10 cellular contexts compared by ENCODE assay signal in the genomic region with DNA sequence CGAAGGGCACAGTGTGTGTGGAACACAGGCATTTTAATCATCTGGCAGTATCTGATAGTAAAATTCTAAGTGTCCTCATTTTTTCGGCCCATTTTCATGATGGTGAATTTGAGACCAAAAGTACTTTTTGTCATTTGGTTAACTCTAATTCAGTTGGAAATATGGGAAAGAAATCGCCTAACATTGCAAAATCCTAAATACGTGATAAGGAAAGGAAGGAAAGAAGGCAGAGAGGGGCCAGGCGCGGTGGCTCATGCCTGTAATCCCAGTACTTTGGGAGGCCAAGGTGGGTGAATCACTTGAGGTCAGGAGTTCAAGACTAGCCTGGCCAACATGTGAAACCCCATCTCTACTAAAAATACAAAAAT. TPM values are rescaled to one million over a fixed set of nuclear protein-coding genes. Genes with fewer than 3 reads are reported as not detected.
A peak's percentile ranks its signal among the peaks of the same experiment; 100 is the strongest.
DNase-seq lines count a peak whose midpoint lies in the region; ATAC-seq and TF ChIP-seq lines count a peak whose summit lies in the region.
"Not testable (repeated sequence)": the region's sequence is repeated elsewhere in the genome, so short reads cannot be mapped to it uniquely, and the experiment has no call there.
"Had no signal": no experiment of that assay in that cellular context is flagged by ENCODE, and none has a peak within 500 bp of the region (broad histone marks: within the 10 kb centered on the region; RNA-seq: fewer than 3 reads in every experiment).

No MANE protein-coding gene starts in this region.

- peak overlapping the region in 1 of 2 donors; percentile 14 for H3K9ac ChIP-seq in mucosa of rectum (ENCODE audit: low read depth in 1 of 2, low read length in 2 of 2)

- H3K9me3 ChIP-seq in CD4-positive, alpha-beta memory T cell (ENCODE audit: control insufficient read depth in 1 of 2, low read length in 2 of 2); heart right ventricle; mucosa of rectum (ENCODE audit: control insufficient read depth in 2 of 2, low read length in 2 of 2); sigmoid colon; thoracic aorta: not testable (repeated sequence)

- not testable (repeated sequence) for H3K27ac ChIP-seq in CD4-positive, alpha-beta memory T cell (ENCODE audit: low read depth, low read length)
- H3K27ac ChIP-seq in coronary artery: peak overlapping the region; percentile 69 to 76
- peak overlapping the region; percentile 31 to 84 (median 68) for H3K27ac ChIP-seq in heart right ventricle
- H3K27ac ChIP-seq in mucosa of rectum (ENCODE audit: low read depth in 2 of 2, low read length in 2 of 2): peak overlapping the region; percentile 26 to 52
- peak overlapping the region; percentile 59 to 77 (median 68) for H3K27ac ChIP-seq in sigmoid colon
- peak overlapping the region; percentile 74 to 80 for H3K27ac ChIP-seq in thoracic aorta

- not testable (repeated sequence) for TF ChIP-seq POLR2A in sigmoid colon (IDR thresholded peaks at IDR 0.05)

- not testable (repeated sequence) for H3K27me3 ChIP-seq in CD4-positive, alpha-beta memory T cell (ENCODE audit: insufficient read depth, low read length); heart right ventricle; mucosa of rectum (ENCODE audit: control insufficient read depth in 2 of 2, insufficient read depth in 2 of 2, low read length in 2 of 2); sigmoid colon; thoracic aorta (replicated peaks; ENCODE audit: insufficient read depth)

- not testable (repeated sequence) for H3K36me3 ChIP-seq in CD4-positive, alpha-beta memory T cell (ENCODE audit: insufficient read depth, low read length)
- H3K36me3 ChIP-seq in heart right ventricle (peaks cover 0 to 41% (median 19%) of the 10 kb centered on the region in 9 donors), mucosa of rectum (ENCODE audit: control insufficient read depth in 2 of 2, insufficient read depth in 2 of 2, low read length in 2 of 2) (peaks cover 26 to 37% of the 10 kb centered on the region in 2 donors), sigmoid colon (peaks cover 4 to 34% (median 13%) of the 10 kb centered on the region in 4 donors), thoracic aorta (peaks cover 13% of the 10 kb centered on the region)

- not testable (repeated sequence) for H3K36me3 Mint-ChIP-seq in CD4-positive, alpha-beta memory T cell; T-helper 2 cell treated with Interferon-gamma antibody and Interleukin-4, amounts not matched to agents 5 μg/mL and 100 μg/mL, for 36 hours (ENCODE audit: low read depth); activated naive CD8-positive, alpha-beta T cell treated with anti-CD3 and anti-CD28 coated beads for 36 hours

- peaks cover 26 to 31% of the 10 kb centered on the region in 2 donors for H3K27me3 Mint-ChIP-seq in CD4-positive, alpha-beta memory T cell
- H3K27me3 Mint-ChIP-seq in T-helper 2 cell treated with Interferon-gamma antibody and Interleukin-4, amounts not matched to agents 5 μg/mL and 100 μg/mL, for 36 hours (ENCODE audit: low read depth): peaks cover 33% of the 10 kb centered on the region
- H3K27me3 Mint-ChIP-seq in activated naive CD8-positive, alpha-beta T cell treated with anti-CD3 and anti-CD28 coated beads for 36 hours: peaks cover 59% of the 10 kb centered on the region

- CTCF ChIA-PET in CD4-positive, alpha-beta memory T cell (lab: Charles Lee; ENCODE audit: partially characterized antibody): not testable (repeated sequence)

- H3K4me3 ChIP-seq in CD4-positive, alpha-beta memory T cell (ENCODE audit: low read length in 2 of 2): not testable (repeated sequence)
- peak overlapping the region; percentile 56 for H3K4me3 ChIP-seq in coronary artery
- H3K4me3 ChIP-seq in heart right ventricle: peak overlapping the region in 6 of 10 donors; percentile 24 to 42 (median 32)
- H3K4me3 ChIP-seq in mucosa of rectum (ENCODE audit: low read length in 2 of 2): peak overlapping the region in 1 of 2 donors; percentile 48
- peak overlapping the region in 3 of 4 donors; percentile 16 to 31 (median 27) for H3K4me3 ChIP-seq in sigmoid colon
- H3K4me3 ChIP-seq in thoracic aorta: peak overlapping the region; percentile 57

- H3K4me3 Mint-ChIP-seq in CD4-positive, alpha-beta memory T cell: peak overlapping the region in 5 of 8 donors; percentile 59 to 82 (median 79)
- peak overlapping the region; percentile 52 for H3K4me3 Mint-ChIP-seq in T-helper 2 cell treated with Interferon-gamma antibody and Interleukin-4, amounts not matched to agents 5 μg/mL and 100 μg/mL, for 36 hours
- peak overlapping the region; percentile 78 for H3K4me3 Mint-ChIP-seq in activated naive CD8-positive, alpha-beta T cell treated with anti-CD3 and anti-CD28 coated beads for 36 hours

- H3K4me1 Mint-ChIP-seq in CD4-positive, alpha-beta memory T cell: peaks cover 6 to 16% (median 9%) of the 10 kb centered on the region in 4 donors
- peaks cover 11% of the 10 kb centered on the region for H3K4me1 Mint-ChIP-seq in T-helper 2 cell treated with Interferon-gamma antibody and Interleukin-4, amounts not matched to agents 5 μg/mL and 100 μg/mL, for 36 hours (ENCODE audit: low read depth)
- H3K4me1 Mint-ChIP-seq in activated naive CD8-positive, alpha-beta T cell treated with anti-CD3 and anti-CD28 coated beads for 36 hours: peaks cover 23% of the 10 kb centered on the region

- WGBS in heart right ventricle, 2 donors: 47 to 62% methylated on average over 6 of the region's 6 CpGs
- 87 to 90% methylated on average over 6 of the region's 6 CpGs for WGBS in sigmoid colon, 2 donors

- POLR2A ChIA-PET in CD4-positive, alpha-beta memory T cell (lab: Charles Lee; ENCODE audit: partially characterized antibody): not testable (repeated sequence)

- not testable (repeated sequence) for TF ChIP-seq CTCF in coronary artery (IDR thresholded peaks at IDR 0.05); heart right ventricle (IDR thresholded peaks at IDR 0.05); sigmoid colon (IDR thresholded peaks at IDR 0.05); thoracic aorta (IDR thresholded peaks at IDR 0.05)

- intact Hi-C loops in CD4-positive, alpha-beta memory T cell (cut with micrococcal nuclease): not testable (repeated sequence)
- intact Hi-C loops in heart right ventricle (cut with DNase I): loop anchor here in 1 of 10 donors (5.0 kb wide), 1 partner anchor 312 kb away; no protein-coding TSS in a partner anchor
- intact Hi-C loops in sigmoid colon (cut with DNase I): loop anchor here (5.0 kb wide), 1 partner anchor 37 kb away; no protein-coding TSS in a partner anchor

- H3K4me1 ChIP-seq in CD4-positive, alpha-beta memory T cell (ENCODE audit: insufficient read depth, low read length): peaks cover 12% of the 10 kb centered on the region
- H3K4me1 ChIP-seq in heart right ventricle (peaks cover 3 to 69% (median 38%) of the 10 kb centered on the region in 9 donors), sigmoid colon (peaks cover 0 to 35% (median 29%) of the 10 kb centered on the region in 4 donors), thoracic aorta (ENCODE audit: control insufficient read depth in 1 of 2, low read depth in 2 of 2) (peaks cover 11 to 56% of the 10 kb centered on the region in 2 donors)
- not testable (repeated sequence) for H3K4me1 ChIP-seq in mucosa of rectum (ENCODE audit: control insufficient read depth in 2 of 2, insufficient read depth in 2 of 2, low read length in 2 of 2)

- peak overlapping the region in 2 of 7 donors; percentile 19 to 58 for H3K27ac Mint-ChIP-seq in CD4-positive, alpha-beta memory T cell
- not testable (repeated sequence) for H3K27ac Mint-ChIP-seq in T-helper 2 cell treated with Interferon-gamma antibody and Interleukin-4, amounts not matched to agents 5 μg/mL and 100 μg/mL, for 36 hours
- H3K27ac Mint-ChIP-seq in activated naive CD8-positive, alpha-beta T cell treated with anti-CD3 and anti-CD28 coated beads for 36 hours: peak overlapping the region; percentile 86

- not testable (repeated sequence) for H3K9me3 Mint-ChIP-seq in CD4-positive, alpha-beta memory T cell; T-helper 2 cell treated with Interferon-gamma antibody and Interleukin-4, amounts not matched to agents 5 μg/mL and 100 μg/mL, for 36 hours; activated naive CD8-positive, alpha-beta T cell treated with anti-CD3 and anti-CD28 coated beads for 36 hours

- not testable (repeated sequence) for TF ChIP-seq EP300 in sigmoid colon (IDR thresholded peaks at IDR 0.05)

- not testable (repeated sequence) for ATAC-seq in heart right ventricle; thoracic aorta (ENCODE audit: insufficient number of reproducible peaks, low FRiP score, low read depth)

- DNase-seq in CD4-positive, alpha-beta memory T cell; T-helper 2 cell treated with Interferon-gamma antibody and Interleukin-4, amounts not matched to agents 5 μg/mL and 100 μg/mL, for 36 hours (ENCODE audit: low spot score); activated naive CD8-positive, alpha-beta T cell treated with anti-CD3 and anti-CD28 coated beads for 36 hours; coronary artery (ENCODE audit: low spot score); heart right ventricle; sigmoid colon; thoracic aorta (ENCODE audit: low spot score): not testable (repeated sequence)

RNA-seq across cellular contexts. Expression of gene NAA20, which starts 13.2 kb away (rescaled TPM):
- total RNA-seq in CD4-positive, alpha-beta memory T cell: 10 to 100 TPM; 32.5 to 33.5 TPM
- 100 to 1,000 TPM in 1 of 2 donors, 10 to 100 TPM in 1; 80.0 to 116 TPM for polyA plus RNA-seq in CD4-positive, alpha-beta memory T cell
- 100 to 1,000 TPM; 116 to 118 TPM for total RNA-seq in activated naive CD8-positive, alpha-beta T cell treated with anti-CD3 and anti-CD28 coated beads for 36 hours
- total RNA-seq in heart right ventricle: 10 to 100 TPM; 53.7 to 68.0 (median 62.5) TPM
- polyA plus RNA-seq in heart right ventricle: 10 to 100 TPM; 96.4 to 98.1 TPM
- 10 to 100 TPM; 26.3 to 44.9 (median 36.2) TPM for total RNA-seq in sigmoid colon
- polyA plus RNA-seq in sigmoid colon: 10 to 100 TPM; 58.9 to 74.2 (median 60.5) TPM
- total RNA-seq in thoracic aorta: 10 to 100 TPM; 14.6 to 16.9 TPM

RNA-seq across cellular contexts. Expression of gene CRNKL1, which starts 48.3 kb away (rescaled TPM):
- 10 to 100 TPM; 30.0 to 32.9 TPM for total RNA-seq in CD4-positive, alpha-beta memory T cell
- polyA plus RNA-seq in CD4-positive, alpha-beta memory T cell: 10 to 100 TPM; 10.4 to 16.1 TPM
- 10 to 100 TPM; 26.7 to 28.8 TPM for total RNA-seq in activated naive CD8-positive, alpha-beta T cell treated with anti-CD3 and anti-CD28 coated beads for 36 hours
- total RNA-seq in heart right ventricle (10 to 100 TPM; 13.5 to 20.2 (median 18.1) TPM), sigmoid colon (10 to 100 TPM; 19.9 to 29.1 (median 25.7) TPM), thoracic aorta (10 to 100 TPM; 17.3 to 24.5 TPM)
- polyA plus RNA-seq in heart right ventricle (10 to 100 TPM in 1 of 2 donors, 1 to 10 TPM in 1; 9.8 to 17.5 TPM), sigmoid colon (10 to 100 TPM in 2 of 3 donors, 1 to 10 TPM in 1; 9.0 to 15.6 (median 13.4) TPM)

RNA-seq across cellular contexts. Expression of gene CFAP61, which starts 48.4 kb away (rescaled TPM):
- total RNA-seq in CD4-positive, alpha-beta memory T cell: not detected
- polyA plus RNA-seq in CD4-positive, alpha-beta memory T cell: not detected
- total RNA-seq in activated naive CD8-positive, alpha-beta T cell treated with anti-CD3 and anti-CD28 coated beads for 36 hours: not detected
- 100 to 1,000 TPM in 1 of 10 donors, 10 to 100 TPM in 9; 30.3 to 140 (median 68.2) TPM for total RNA-seq in heart right ventricle
- polyA plus RNA-seq in heart right ventricle: 10 to 100 TPM in 1 of 2 donors, 1 to 10 TPM in 1; 8.2 to 15.1 TPM
- total RNA-seq in sigmoid colon: 1 to 10 TPM in 1 of 4 donors, under 1 TPM in 1, not detected in 2; 0.27 to 2.0 TPM
- polyA plus RNA-seq in sigmoid colon: under 1 TPM in 2 of 3 donors, not detected in 1; 0.15 to 0.60 TPM
- under 1 TPM in 1 of 2 donors, not detected in 1; 0.27 TPM for total RNA-seq in thoracic aorta
- total RNA-seq: Caco-2 had no signal
- polyA plus RNA-seq: AG04450 had no signal

Comparison
In these comparisons a context has a peak if more than half of its experiments do, and no peak if none do; other contexts are left out.
1. RNA of gene CFAP61, which starts 48.4 kb away (total RNA-seq): 30.3 to 140 TPM in heart right ventricle; 0.27 to 2.0 TPM in sigmoid colon, 0.27 TPM in thoracic aorta, not detected in activated naive CD8-positive, alpha-beta T cell treated with anti-CD3 and anti-CD28 coated beads for 36 hours and not detected in CD4-positive, alpha-beta memory T cell; every median in the first group is over 10 times any median in the second.
2. Peak in every context shown above with its lines, with median percentiles within 50 percentile points of each other: H3K4me3 Mint-ChIP-seq.